21 cellular contexts compared by ENCODE assay signal in the genomic region with DNA sequence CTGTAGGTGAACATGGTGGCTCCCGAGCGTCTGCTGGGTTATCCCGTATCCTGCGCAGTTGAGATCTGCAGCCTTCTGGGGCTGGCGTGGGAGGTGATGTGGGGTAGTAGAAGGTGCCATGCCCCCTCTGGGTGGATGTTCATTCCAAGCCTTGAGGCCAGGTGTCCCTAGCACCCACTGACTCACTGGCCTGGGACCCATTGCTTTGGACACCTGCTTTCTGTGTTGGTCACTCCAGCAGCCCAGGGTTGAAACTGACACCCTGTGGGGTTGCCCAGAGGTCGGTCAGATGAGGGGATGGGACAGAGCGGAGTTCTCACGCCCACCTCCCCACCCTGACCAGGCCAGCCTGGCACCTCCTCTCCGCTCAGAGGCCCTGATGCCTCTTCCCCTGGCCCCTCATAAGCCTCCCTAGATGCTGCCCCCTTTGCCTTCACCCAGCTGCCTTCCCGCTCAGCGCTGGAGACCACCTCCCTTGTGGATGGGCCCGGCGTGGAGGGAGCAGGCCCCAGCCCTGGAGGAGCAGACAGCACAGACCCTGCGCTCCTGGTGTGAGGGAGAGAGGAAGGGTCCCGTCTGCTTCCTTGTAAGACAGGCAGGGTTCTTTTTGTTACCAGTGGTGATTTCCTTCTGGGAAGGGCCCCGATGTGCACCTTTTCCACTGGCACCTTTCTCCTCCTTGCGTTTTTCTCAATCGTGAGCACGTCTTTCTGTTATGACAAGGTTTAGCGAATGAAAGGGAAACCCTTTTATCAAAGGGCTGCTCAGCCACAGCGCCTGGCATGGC. TPM values are rescaled to one million over a fixed set of nuclear protein-coding genes. Genes with fewer than 3 reads are reported as not detected.
"Had no signal": no experiment of that assay in that cellular context is flagged by ENCODE, and none has a peak within 500 bp of the region (broad histone marks: within the 10 kb centered on the region; RNA-seq: fewer than 3 reads in every experiment).

No MANE protein-coding gene starts in this region.

- H3K9me3 ChIP-seq: colonic mucosa, thyroid gland had no signal

- H3K27me3 ChIP-seq: thyroid gland had no signal

- H3K27ac Mint-ChIP-seq: activated CD4-positive, alpha-beta T cell treated with anti-CD3 and anti-CD28 coated beads, Interleukin-2, amount 10 ng/mL, durations not matched to agents 7 days and 5 days; natural killer cell; stimulated activated naive B cell treated with anti-CD40 and anti-IgM and Interleukin-4, amounts not matched to agents 10 μg/mL and 1 μg/mL and 100 μg/mL, for 72 hours had no signal

- H3K4me3 Mint-ChIP-seq: activated CD4-positive, alpha-beta T cell treated with anti-CD3 and anti-CD28 coated beads, Interleukin-2, amount 10 ng/mL, durations not matched to agents 7 days and 5 days had no signal

- ATAC-seq: foreskin keratinocyte; natural killer cell; stimulated activated naive B cell treated with anti-CD40 and anti-IgM and Interleukin-4, amounts not matched to agents 10 μg/mL and 1 μg/mL and 100 μg/mL, for 72 hours had no signal

- H3K36me3 Mint-ChIP-seq: natural killer cell had no signal

- H3K27ac ChIP-seq: brain microvascular endothelial cell, colonic mucosa, foreskin keratinocyte, thyroid gland had no signal

- H3K4me3 ChIP-seq: colonic mucosa, thyroid gland had no signal

- H3K9me3 Mint-ChIP-seq: activated CD4-positive, alpha-beta T cell treated with anti-CD3 and anti-CD28 coated beads, Interleukin-2, amount 10 ng/mL, durations not matched to agents 7 days and 5 days; central memory CD8-positive, alpha-beta T cell; natural killer cell had no signal

- H3K36me3 ChIP-seq: brain microvascular endothelial cell, colonic mucosa, thyroid gland had no signal

- H3K4me1 Mint-ChIP-seq: activated CD4-positive, alpha-beta T cell treated with anti-CD3 and anti-CD28 coated beads, Interleukin-2, amount 10 ng/mL, durations not matched to agents 7 days and 5 days; natural killer cell had no signal

- DNase-seq: activated CD4-positive, alpha-beta T cell treated with anti-CD3 and anti-CD28 coated beads, Interleukin-2, amount 10 ng/mL, durations not matched to agents 7 days and 5 days; activated CD8-positive, alpha-beta memory T cell treated with anti-CD3 and anti-CD28 coated beads, Interleukin-2, amount 50 U/mL, for 4 hours; activated effector memory CD4-positive, alpha-beta T cell treated with Interleukin-2 at 50 U/mL for 16 hours; activated naive CD4-positive, alpha-beta T cell treated with anti-CD3 and anti-CD28 coated beads, Interleukin-2, amount 50 U/mL, for 16 hours; activated T-cell treated with anti-CD3 and anti-CD28 coated beads, Interleukin-2, amount 50 U/mL, for 48 hours; aorta; brain microvascular endothelial cell; colonic mucosa; foreskin keratinocyte; mesenchymal stem cell; natural killer cell; stimulated activated CD4-positive, alpha-beta T cell treated with anti-CD3 and anti-CD28 coated beads, Interleukin-4, amount 100 ng/mL, for 4 hours; stimulated activated naive B cell treated with anti-CD40 and anti-IgM and Interleukin-4, amounts not matched to agents 10 μg/mL and 1 μg/mL and 100 μg/mL, for 72 hours; T1000 had no signal

RNA-seq across cellular contexts. Expression of a gene that starts 2.0 kb away (rescaled TPM):
- total RNA-seq: activated CD4-positive, alpha-beta T cell treated with anti-CD3 and anti-CD28 coated beads, Interleukin-2, amount 10 ng/mL, durations not matched to agents 7 days and 5 days; T-helper 1 cell treated with Interleukin-12 subunit alpha and Interleukin-12 subunit beta and Interleukin-4 antibody, amounts not matched to agents 30 ng/mL and 1 ng/mL, for 36 hours had no signal
- polyA plus RNA-seq: fibroblast of lung had no signal

RNA-seq across cellular contexts. Expression of a gene that starts 23.3 kb away (rescaled TPM):
- total RNA-seq: epithelial cell of proximal tubule; foreskin keratinocyte; kidney epithelial cell; T-helper 1 cell treated with Interleukin-12 subunit alpha and Interleukin-12 subunit beta and Interleukin-4 antibody, amounts not matched to agents 30 ng/mL and 1 ng/mL, for 36 hours; ureter had no signal
- polyA plus RNA-seq: fibroblast of lung, foreskin keratinocyte had no signal
